ENCODE assay signal across 9 cellular contexts in the genomic region with DNA sequence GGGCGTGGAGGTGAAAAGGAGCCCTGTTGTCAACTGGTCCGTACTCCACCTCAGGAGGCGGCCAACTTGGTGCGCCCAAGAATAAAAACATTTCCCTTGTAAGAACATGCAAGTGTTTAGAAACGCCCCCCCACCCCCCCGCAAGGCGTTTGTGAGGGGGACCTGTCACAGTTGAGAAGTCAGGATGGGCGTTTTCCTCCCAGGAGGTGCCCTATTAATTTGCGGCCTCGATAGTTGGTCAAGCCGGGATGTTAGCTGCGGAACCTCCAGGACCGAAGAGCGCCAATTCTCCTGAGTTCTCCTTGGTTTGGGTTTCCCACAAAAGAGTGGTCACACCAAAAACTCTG. TPM values are rescaled to one million over a fixed set of nuclear protein-coding genes. Genes with fewer than 3 reads are reported as not detected.
DNase-seq lines count a peak whose midpoint lies in the region; ATAC-seq and TF ChIP-seq lines count a peak whose summit lies in the region.
"Had no signal": no experiment of that assay in that cellular context is flagged by ENCODE, and none has a peak within 500 bp of the region (broad histone marks: within the 10 kb centered on the region; RNA-seq: fewer than 3 reads in every experiment).

No MANE protein-coding gene starts in this region.

- H3K4me3 ChIP-seq in cardiac fibroblast (replicated peaks in 1 of 2; ENCODE audit: low read depth in 2 of 2, low read length in 2 of 2) (peak overlapping the region; percentile 67 to 73), lung (peak overlapping the region; percentile 69)

- H3K27me3 ChIP-seq in lung (ENCODE audit: control insufficient read depth, insufficient read depth) = no peaks in the 10 kb centered on the region

- no peaks in the 10 kb centered on the region for H3K36me3 ChIP-seq in lung (ENCODE audit: control insufficient read depth in 2 of 2, insufficient read depth in 2 of 2, low read length in 2 of 2)

- TF ChIP-seq CTCF in GM13977 (IDR thresholded peaks at IDR 0.05; ENCODE audit: extremely low read depth, insufficient read depth, missing control alignments) (no peak), cardiac fibroblast (IDR thresholded peaks at IDR 0.05; ENCODE audit: low read depth, low read length) (no peak), lung (IDR thresholded peaks at IDR 0.05; ENCODE audit: control extremely low read depth, extremely low read depth) (no peak)

- peaks cover 0 to 2% of the 10 kb centered on the region in 2 donors for H3K4me1 ChIP-seq in lung (ENCODE audit: control insufficient read depth in 2 of 2, insufficient read depth in 2 of 2, low read length in 2 of 2)

- ATAC-seq in HG02938 (IDR thresholded peaks at IDR 0.05; ENCODE audit: unreplicated experiment) (peak; percentile 8), lung (ENCODE audit: insufficient read depth, low FRiP score) (peak; percentile 0)

- no peaks in the 10 kb centered on the region for H3K9me3 ChIP-seq in lung (ENCODE audit: control insufficient read depth in 2 of 2, insufficient read depth in 1 of 2, low read length in 1 of 2)

- 0 to 1% methylated on average over 14 of the region's 14 CpGs for WGBS in lung, 2 donors

- DNase-seq in GM13977 (ENCODE audit: low spot score) (peak; percentile 47), T-helper 22 cell (ENCODE audit: low read depth) (peak; percentile 52), cardiac fibroblast (ENCODE audit: low read depth in 2 of 2) (no peak), lung (ENCODE audit: low spot score) (peak; percentile 69), DMS79 (lab: John Stamatoyannopoulos, UW) (no peak), NCI-H1048 (lab: John Stamatoyannopoulos, UW) (no peak)
- DNase-seq in stimulated activated CD8-positive, alpha-beta memory T cell treated with anti-CD3 and anti-CD28 coated beads, Interleukin-7, amount 100 ng/mL, for 4 hours (ENCODE audit: low read depth in 2 of 2) = peak; percentile 52 to 58

- peak overlapping the region; percentile 95 to 99 for H3K27ac ChIP-seq in lung (ENCODE audit: low read depth in 1 of 2, low read length in 1 of 2)

- in situ Hi-C loops in GM13977 (cut with MboI; ENCODE audit: low pct_unique_long_range_greater_than_20kb, low sequenced_read_pairs, unreplicated experiment) = no loop called here

RNA-seq across cellular contexts. Expression of a gene that starts 0.7 kb away (rescaled TPM):
- total RNA-seq in lung = 10 to 100 TPM; 10.8 to 14.4 TPM
- 10 to 100 TPM in 1 of 2 donors, 1 to 10 TPM in 1; 5.1 to 25.2 TPM for polyA plus RNA-seq in lung

RNA-seq across cellular contexts. Expression of a gene that starts 28.8 kb away (rescaled TPM):
- total RNA-seq in lung = under 1 TPM; 0.06 to 0.64 TPM
- polyA plus RNA-seq in lung = under 1 TPM; 0.06 to 0.20 TPM
- total RNA-seq: T-helper 2 cell treated with Interferon-gamma antibody and Interleukin-4, amounts not matched to agents 100 ng/mL and 5 ng/mL, for 36 hours had no signal

RNA-seq across cellular contexts. Expression of a gene that starts 35.9 kb away (rescaled TPM):
- 10 to 100 TPM; 57.9 to 84.4 TPM for total RNA-seq in lung
- polyA plus RNA-seq in lung = 100 to 1,000 TPM; 126 to 187 TPM

Comparison
In these comparisons a context has a peak if more than half of its experiments do, and no peak if none do; other contexts are left out.
1. DNase-seq: peak in GM13977 (single experiment), T-helper 22 cell (single experiment), lung (single experiment) and stimulated activated CD8-positive, alpha-beta memory T cell treated with anti-CD3 and anti-CD28 coated beads, Interleukin-7, amount 100 ng/mL, for 4 hours (2 of 2); none in cardiac fibroblast (0 of 2), DMS79 (single experiment) and NCI-H1048 (single experiment).